8 cellular contexts compared by ENCODE assay signal in genomic region chrX:3227526-3227925, GRCh38.
"Had no signal": no experiment of that assay in that cellular context is flagged by ENCODE, and none has a peak within 500 bp of the region (broad histone marks: within the 10 kb centered on the region; RNA-seq: fewer than 3 reads in every experiment).

No MANE protein-coding gene starts in this region.

- ATAC-seq: HCT116, HepG2 had no signal

- H3K4me1 ChIP-seq: HAP-1 had no signal

- H3K27ac ChIP-seq: GM23248, HL-60 had no signal

- H3K9me3 ChIP-seq: HAP-1 had no signal

- H3K36me3 ChIP-seq: HAP-1 had no signal

- DNase-seq: GM23248, GOT3, H7, HFFc6 had no signal

- H3K9ac ChIP-seq: GM23248 had no signal

- H3K4me3 ChIP-seq: GM23248, HAP-1 had no signal
